8 cellular contexts compared by ENCODE assay signal in genomic region chr16:56520251-56520577, GRCh38. TPM values are rescaled to one million over a fixed set of nuclear protein-coding genes. Genes with fewer than 3 reads are reported as not detected.
DNase-seq lines count a peak whose midpoint lies in the region; ATAC-seq and TF ChIP-seq lines count a peak whose summit lies in the region.

No MANE protein-coding gene starts in this region.

- H3K27ac ChIP-seq in H9 (ENCODE audit: insufficient read length, low read depth, low read length) (no peak overlapping the region), VCaP (peak overlapping the region; percentile 86)

- no peaks in the 10 kb centered on the region for H3K36me3 Mint-ChIP-seq in H9 (ENCODE audit: insufficient read depth in 1 of 3, low read depth in 3 of 3)

- H2AK5ac ChIP-seq in H9 (ENCODE audit: insufficient read length, low read length): no peak overlapping the region

- no peaks in the 10 kb centered on the region for H3K9me3 Mint-ChIP-seq in H9

- H3K56ac ChIP-seq in H9 (ENCODE audit: insufficient read length, low read depth, low read length): no peak overlapping the region

- no peaks in the 10 kb centered on the region for H3K79me2 ChIP-seq in H9 (ENCODE audit: insufficient read depth, low read length)

- H3K9ac ChIP-seq in H9 (ENCODE audit: extremely low read depth, insufficient read length, low read length): peak overlapping the region; percentile 47
- peak overlapping the region; percentile 88 for H3K9ac ChIP-seq in skeletal muscle satellite cell (ENCODE audit: low read depth, low read length)

- H4K91ac ChIP-seq in H9 (ENCODE audit: insufficient read length, low read depth, low read length): no peak overlapping the region

- no CpG with 5 or more reads among the region's 4 CpGs for WGBS in H9 (ENCODE audit: extremely low coverage, insufficient read length, low lambda C conversion rate)

- no peak overlapping the region for H2BK5ac ChIP-seq in H9 (ENCODE audit: insufficient read length, low read length)

- peaks cover 3% of the 10 kb centered on the region for H3K27me3 Mint-ChIP-seq in H9 (ENCODE audit: low read depth)

- H2BK20ac ChIP-seq in H9 (ENCODE audit: low read depth, low read length, poor library complexity, severe bottlenecking): no peak overlapping the region

- H3K79me1 ChIP-seq in H9 (ENCODE audit: insufficient read depth, low read depth, low read length, poor library complexity, severe bottlenecking): no peaks in the 10 kb centered on the region

- DNase-seq in H9 (no peak), foreskin fibroblast (no peak), ecto neural progenitor cell (ENCODE audit: low spot score) (no peak), NCI-H1417 treated with DMSO at 0.1 percent for 48 hours (lab: John Stamatoyannopoulos, UW) (no peak), inferior parietal cortex (ENCODE audit: extremely low spot score) (no peak)

- peaks cover 7 to 16% of the 10 kb centered on the region in 2 experiments for H3K4me1 Mint-ChIP-seq in H9

- H3K23me2 ChIP-seq in H9 (ENCODE audit: insufficient read length, low read depth, low read length, poor library complexity, severe bottlenecking): peaks cover 6% of the 10 kb centered on the region

- H3K4me1 ChIP-seq in H9 (ENCODE audit: insufficient read depth, low read length): no peaks in the 10 kb centered on the region
- H3K4me1 ChIP-seq in skeletal muscle satellite cell (ENCODE audit: control insufficient read depth, insufficient read depth, low read length): peaks cover 31% of the 10 kb centered on the region

- H3K4me3 ChIP-seq in foreskin fibroblast (ENCODE audit: low read depth in 1 of 2, low read length in 2 of 2) (peak overlapping the region; percentile 70 to 84), skeletal muscle satellite cell (ENCODE audit: low read length) (peak overlapping the region; percentile 89)

- H4K5ac ChIP-seq in H9 (ENCODE audit: insufficient read length, low read depth, low read length): no peak overlapping the region

- H3K4me3 Mint-ChIP-seq in H9: peak overlapping the region; percentile 79 to 85

- peak overlapping the region in 1 of 3 experiments; percentile 74; a peak in 1 of 7 replicates for H3K27ac Mint-ChIP-seq in H9

- no peak overlapping the region for H3K23ac ChIP-seq in H9 (ENCODE audit: insufficient read length, low read depth, low read length)

- H3K14ac ChIP-seq in H9 (ENCODE audit: insufficient read depth, low read length): no peak overlapping the region

- ATAC-seq in GM19395 (IDR thresholded peaks at IDR 0.05; ENCODE audit: unreplicated experiment): no peak

- TF ChIP-seq CTCF in H9 (conservative IDR thresholded peaks at IDR 0.05) (no peak), VCaP (conservative IDR thresholded peaks at IDR 0.05) (no peak), foreskin fibroblast (IDR thresholded peaks at IDR 0.05; ENCODE audit: low read depth, low read length) (no peak)

- no peak overlapping the region for H2BK15ac ChIP-seq in H9 (ENCODE audit: low read depth, low read length)

- H3K4me2 ChIP-seq in H9 (ENCODE audit: insufficient read depth, insufficient read length, low read length): peak overlapping the region; percentile 67
- peak overlapping the region; percentile 77 for H3K4me2 ChIP-seq in skeletal muscle satellite cell (ENCODE audit: low read length)

- no peak overlapping the region for H3T11ph ChIP-seq in H9 (ENCODE audit: low read length)

- H4K8ac ChIP-seq in H9 (replicated peaks; ENCODE audit: insufficient read length, low read depth, low read length): no peak overlapping the region

- no peaks in the 10 kb centered on the region for H3K36me3 ChIP-seq in skeletal muscle satellite cell (ENCODE audit: insufficient read depth, low read length)

- no peak overlapping the region for H3K4ac ChIP-seq in H9 (ENCODE audit: low read depth, low read length)

- H2BK12ac ChIP-seq in H9 (ENCODE audit: insufficient read length, low read depth, low read length): no peak overlapping the region

- no peaks in the 10 kb centered on the region for H3K27me3 ChIP-seq in H9 (ENCODE audit: insufficient read depth, low read length)
- H3K27me3 ChIP-seq in skeletal muscle satellite cell (ENCODE audit: control insufficient read depth, insufficient read depth, low read length): no peaks in the 10 kb centered on the region

- no peaks in the 10 kb centered on the region for H4K20me1 ChIP-seq in H9 (ENCODE audit: control insufficient read depth, insufficient read depth, insufficient read length)

- peak overlapping the region; percentile 75 for H2AFZ ChIP-seq in H9 (ENCODE audit: low read length)

- H3K9me3 ChIP-seq in H9 (ENCODE audit: control insufficient read depth, low read depth, low read length) (no peaks in the 10 kb centered on the region), skeletal muscle satellite cell (replicated peaks; ENCODE audit: low read length) (no peaks in the 10 kb centered on the region)

- H2BK120ac ChIP-seq in H9 (ENCODE audit: low read depth, low read length, poor library complexity, severe bottlenecking): no peak overlapping the region

- no peak overlapping the region for H3K18ac ChIP-seq in H9 (ENCODE audit: insufficient read length, low read depth, low read length)

RNA-seq across cellular contexts. Expression of gene BBS2, which starts 0.4 kb away (rescaled TPM):
- total RNA-seq in H9 (2021): 13.0 and 13.1 TPM in 2 replicates
- 35.2 and 35.6 TPM in 2 replicates for total RNA-seq in skeletal muscle satellite cell (2012; rRNA removed)

RNA-seq across cellular contexts. Expression of gene MT4, which starts 44.7 kb away (rescaled TPM):
- not detected in 2 replicates for total RNA-seq in H9 (2021)
- not detected in 2 replicates for total RNA-seq in skeletal muscle satellite cell (2012; rRNA removed)
